Comparison of ENCODE assay signal across 15 cellular contexts in the genomic region with DNA sequence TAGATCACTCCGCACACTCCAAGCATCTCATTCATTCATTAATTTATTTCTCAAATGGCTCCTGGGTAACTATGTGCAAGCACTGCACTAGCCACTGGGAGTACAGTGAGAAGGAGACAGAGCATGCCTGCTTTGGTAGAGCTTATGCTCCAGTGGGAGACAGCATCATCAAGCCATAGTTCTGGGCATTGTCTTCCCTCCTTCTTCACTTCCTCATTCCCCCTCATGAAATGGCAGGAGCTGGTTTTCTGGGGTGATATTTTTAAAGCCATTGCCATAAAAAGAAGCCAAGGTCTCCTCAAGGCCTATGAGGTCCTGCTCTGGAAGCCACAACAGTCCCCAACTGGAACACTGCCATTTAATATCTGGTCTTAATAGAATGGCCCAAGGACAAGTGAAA. TPM values are rescaled to one million over a fixed set of nuclear protein-coding genes. Genes with fewer than 3 reads are reported as not detected.
A peak's percentile ranks its signal among the peaks of the same experiment; 100 is the strongest.
DNase-seq lines count a peak whose midpoint lies in the region; ATAC-seq, FAIRE-seq and TF ChIP-seq lines count a peak whose summit lies in the region.
"Had no signal": no experiment of that assay in that cellular context is flagged by ENCODE, and none has a peak within 500 bp of the region (broad histone marks: within the 10 kb centered on the region; RNA-seq: fewer than 3 reads in every experiment).

No MANE protein-coding gene starts in this region.

- no peak for TF ChIP-seq RAD21 in K562 (CRISPR knock-in tag; conservative IDR thresholded peaks at IDR 0.05 in 1 of 2, IDR thresholded peaks at IDR 0.05 in 1 of 2)

- H3K36me3 ChIP-seq in BLaER1: no peaks in the 10 kb centered on the region
- no peaks in the 10 kb centered on the region for H3K36me3 ChIP-seq in K562 (ENCODE audit: control insufficient read depth, insufficient read depth, low read length)

- WGBS in K562 (ENCODE audit: insufficient coverage, low coverage, missing lambda C conversion rate): 8% methylated on average over 1 of the region's 1 CpG

- peaks cover 2% of the 10 kb centered on the region for H3K36me3 Mint-ChIP-seq in activated CD4-positive, alpha-beta memory T cell treated with anti-CD3 and anti-CD28 coated beads for 36 hours
- H3K36me3 Mint-ChIP-seq in activated CD4-positive, alpha-beta memory T cell treated with anti-CD3 and anti-CD28 coated beads, Interleukin-2, amount 10 ng/mL, durations not matched to agents 7 days and 5 days (ENCODE audit: low read depth): peaks cover 7% of the 10 kb centered on the region
- H3K36me3 Mint-ChIP-seq: CD14-positive monocyte had no signal

- H4K20me1 ChIP-seq in BLaER1 (no peaks in the 10 kb centered on the region), K562 (replicated peaks; ENCODE audit: control insufficient read depth, insufficient read depth, low read length) (no peaks in the 10 kb centered on the region)

- POLR2A ChIA-PET in activated CD4-positive, alpha-beta memory T cell treated with anti-CD3 and anti-CD28 coated beads for 36 hours (lab: Charles Lee): interaction anchor here (1.0 to 1.4 kb wide), 2 partner anchors 20 to 50 kb away, joined by 3 to 6 read pairs; partner anchors contain the start of gene RIC8B
- POLR2A ChIA-PET in activated CD4-positive, alpha-beta memory T cell treated with anti-CD3 and anti-CD28 coated beads, Interleukin-2, amount 10 ng/mL, durations not matched to agents 7 days and 5 days (lab: Charles Lee): interaction anchor here (0.6 kb wide), 1 partner anchor 13 kb away, joined by 3 read pairs; no protein-coding TSS in a partner anchor
- POLR2A ChIA-PET in K562 (lab: Yijun Ruan, JAX): interaction anchor here (1.4 kb wide), 1 partner anchor 10 kb away, joined by 4 read pairs; no protein-coding TSS in a partner anchor

- H3K27ac ChIP-seq in BLaER1 (no peak overlapping the region), K562 (ENCODE audit: extremely low read depth, low read depth, low read length) (no peak overlapping the region)

- H3K4me3 ChIP-seq in BLaER1: no peak overlapping the region
- no peak overlapping the region for H3K4me3 ChIP-seq in K562

- CTCF ChIA-PET in activated CD4-positive, alpha-beta memory T cell treated with anti-CD3 and anti-CD28 coated beads for 36 hours (lab: Charles Lee): interaction anchor here (0.6 kb wide), 1 partner anchor 17 kb away, joined by 3 read pairs; no protein-coding TSS in a partner anchor
- CTCF ChIA-PET in activated CD4-positive, alpha-beta memory T cell treated with anti-CD3 and anti-CD28 coated beads, Interleukin-2, amount 10 ng/mL, durations not matched to agents 7 days and 5 days (lab: Charles Lee): no interaction called here
- CTCF ChIA-PET in K562 (lab: Yijun Ruan, JAX; ENCODE audit: low intra/inter-chr PET ratio): no interaction called here

- peaks cover 34% of the 10 kb centered on the region for H3K4me1 Mint-ChIP-seq in activated CD4-positive, alpha-beta memory T cell treated with anti-CD3 and anti-CD28 coated beads for 36 hours (ENCODE audit: low read depth)
- H3K4me1 Mint-ChIP-seq in activated CD4-positive, alpha-beta memory T cell treated with anti-CD3 and anti-CD28 coated beads, Interleukin-2, amount 10 ng/mL, durations not matched to agents 7 days and 5 days: peaks cover 25% of the 10 kb centered on the region

- peak overlapping the region; percentile 70 for H3K27ac Mint-ChIP-seq in activated CD4-positive, alpha-beta memory T cell treated with anti-CD3 and anti-CD28 coated beads for 36 hours
- H3K27ac Mint-ChIP-seq in activated CD4-positive, alpha-beta memory T cell treated with anti-CD3 and anti-CD28 coated beads, Interleukin-2, amount 10 ng/mL, durations not matched to agents 7 days and 5 days: no peak overlapping the region

- no TSS peak for BruUV-seq in K562 (replicated peaks; lab: Mats Ljungman, UMichigan)

- no peak overlapping the region for H3K4me3 Mint-ChIP-seq in activated CD4-positive, alpha-beta memory T cell treated with anti-CD3 and anti-CD28 coated beads for 36 hours
- no peak overlapping the region for H3K4me3 Mint-ChIP-seq in activated CD4-positive, alpha-beta memory T cell treated with anti-CD3 and anti-CD28 coated beads, Interleukin-2, amount 10 ng/mL, durations not matched to agents 7 days and 5 days
- H3K4me3 Mint-ChIP-seq: CD14-positive monocyte had no signal

- H3K27me3 Mint-ChIP-seq in activated CD4-positive, alpha-beta memory T cell treated with anti-CD3 and anti-CD28 coated beads for 36 hours: no peaks in the 10 kb centered on the region
- H3K27me3 Mint-ChIP-seq in activated CD4-positive, alpha-beta memory T cell treated with anti-CD3 and anti-CD28 coated beads, Interleukin-2, amount 10 ng/mL, durations not matched to agents 7 days and 5 days: no peaks in the 10 kb centered on the region

- no peaks in the 10 kb centered on the region for H3K9me3 Mint-ChIP-seq in activated CD4-positive, alpha-beta memory T cell treated with anti-CD3 and anti-CD28 coated beads for 36 hours
- H3K9me3 Mint-ChIP-seq in activated CD4-positive, alpha-beta memory T cell treated with anti-CD3 and anti-CD28 coated beads, Interleukin-2, amount 10 ng/mL, durations not matched to agents 7 days and 5 days: peaks cover 8% of the 10 kb centered on the region

- no peak for TF ChIP-seq CTCF in K562 (IDR thresholded peaks at IDR 0.05 in 2 of 3, conservative IDR thresholded peaks at IDR 0.05 in 1 of 3; ENCODE audit: insufficient read depth in 2 of 3, low read depth in 1 of 3, low read length in 3 of 3)

- no peak overlapping the region for H2AFZ ChIP-seq in K562 (ENCODE audit: low read depth, low read length)

- no peak overlapping the region for H3K9ac ChIP-seq in BLaER1
- H3K9ac ChIP-seq in K562 (ENCODE audit: insufficient read depth in 1 of 2, low read depth in 2 of 2, low read length in 2 of 2): no peak overlapping the region

- H3K4me1 ChIP-seq in BLaER1: peaks cover 29% of the 10 kb centered on the region
- no peaks in the 10 kb centered on the region; a peak in 2 of 5 replicates for H3K4me1 ChIP-seq in K562 (replicated peaks in 1 of 2; ENCODE audit: control insufficient read depth in 2 of 2, insufficient read depth in 2 of 2, low read length in 2 of 2)

- H3K4me2 ChIP-seq in BLaER1: peak overlapping the region; percentile 29; the same call in 1 of the 2 replicates
- H3K4me2 ChIP-seq in K562 (ENCODE audit: insufficient read depth, low read length): no peak overlapping the region

- H3K9me1 ChIP-seq in K562 (ENCODE audit: control insufficient read depth, insufficient read depth, low read length): no peaks in the 10 kb centered on the region

- no peak for TF ChIP-seq POLR2A in K562 (conservative IDR thresholded peaks at IDR 0.05)

- peaks cover 12% of the 10 kb centered on the region for H3K9me3 ChIP-seq in BLaER1
- no peaks in the 10 kb centered on the region for H3K9me3 ChIP-seq in K562 (replicated peaks; ENCODE audit: control insufficient read depth, insufficient read depth, low read depth, low read length)

- DNase-seq in activated CD4-positive, alpha-beta memory T cell treated with anti-CD3 and anti-CD28 coated beads for 36 hours: no peak
- DNase-seq in activated CD4-positive, alpha-beta memory T cell treated with anti-CD3 and anti-CD28 coated beads, Interleukin-2, amount 10 ng/mL, durations not matched to agents 7 days and 5 days: no peak
- DNase-seq in MV-4-11 (lab: John Stamatoyannopoulos, UW) (peak; percentile 9), K562 (ENCODE audit: extremely low read depth in 1 of 4, low spot score in 3 of 4) (no peak), epidermal melanocyte (ENCODE audit: insufficient read length, low spot score) (no peak), NCI-H1694 treated with DMSO at 0.1 percent for 48 hours (lab: John Stamatoyannopoulos, UW) (no peak)
- DNase-seq: DMS79 treated with DMSO at 0.1 percent for 48 hours, GDM1, GOT3, NCI-H1092, SIG-M5 had no signal

- ATAC-seq in K562 (no peak), GM18873 (IDR thresholded peaks at IDR 0.05; ENCODE audit: low FRiP score, unreplicated experiment) (no peak)

- in situ Hi-C loops in K562 (cut with MboI): no loop called here

- intact Hi-C loops in activated CD4-positive, alpha-beta memory T cell treated with anti-CD3 and anti-CD28 coated beads for 36 hours (cut with micrococcal nuclease): no loop called here
- intact Hi-C loops in K562 (cut with micrococcal nuclease): no loop called here

- H3K27me3 ChIP-seq in BLaER1 (no peaks in the 10 kb centered on the region), K562 (ENCODE audit: control insufficient read depth in 2 of 2, insufficient read depth in 2 of 2, low read length in 2 of 2) (peaks cover 4 to 9% of the 10 kb centered on the region in 2 experiments; a peak in 2 of 5 replicates)

- TF ChIP-seq EP300 in K562 (IDR thresholded peaks at IDR 0.05; ENCODE audit: low read length): no peak

- H3K79me2 ChIP-seq in K562 (ENCODE audit: control insufficient read depth, insufficient read depth, low read length): no peaks in the 10 kb centered on the region

- no peak for FAIRE-seq in K562 (lab: Jason Lieb, UNC)
- FAIRE-seq: D721Med had no signal

TF ChIP-seq in K562, 482 proteins besides CTCF, POLR2A, EP300 and RAD21 (continues in another document):
- TF ChIP-seq SPI1 (IDR thresholded peaks at IDR 0.05; ENCODE audit: borderline replicate concordance, low read depth, low read length): peak; percentile 61; the same call in 1 of the 2 replicates
- no peak for TF ChIP-seq TOE1 (IDR thresholded peaks at IDR 0.05; ENCODE audit: borderline replicate concordance)
- no peak for TF ChIP-seq TOE1 (CRISPR knock-in tag; IDR thresholded peaks at IDR 0.05; ENCODE audit: borderline replicate concordance, low read depth)

RNA-seq across cellular contexts. Expression of gene RIC8B, which starts 20.2 kb away (rescaled TPM):
- 1 to 10 TPM; 9.7 to 9.9 TPM for total RNA-seq in activated CD4-positive, alpha-beta memory T cell treated with anti-CD3 and anti-CD28 coated beads for 36 hours
- 10 to 100 TPM in 1 of 2 experiments, 1 to 10 TPM in 1; 9.1 to 11.6 TPM for total RNA-seq in activated CD4-positive, alpha-beta memory T cell treated with anti-CD3 and anti-CD28 coated beads, Interleukin-2, amount 10 ng/mL, durations not matched to agents 7 days and 5 days
- 9.0 and 16.7 TPM in 2 replicates for total RNA-seq in K562 (2011; cell fraction: chromatin; rRNA removed; ENCODE audit: low replicate concordance)
- 3.0 and 3.9 TPM in 2 replicates for total RNA-seq in K562 (2011; cell fraction: nucleolus; rRNA removed)
- 6.3 and 11.9 TPM in 2 replicates for total RNA-seq in K562 (2011; cell fraction: nucleoplasm; rRNA removed)
- total RNA-seq in K562 (2014; rRNA removed): 2.2 and 2.9 TPM in 2 replicates
- 5.6 and 5.9 TPM in 2 replicates for total RNA-seq in K562 (2014; rRNA removed; fragmentation: Illumina TruSeq; extraction: Trizol)
- total RNA-seq in K562 (2015; rRNA removed; fragmentation: Illumina TruSeq; extraction: Trizol): 6.4 and 7.2 TPM in 2 replicates
- total RNA-seq in K562 (2021): 6.0 and 6.7 TPM in 2 replicates
- polyA plus RNA-seq in K562 (2011; rRNA removed): 6.1 and 8.1 TPM in 2 replicates
- 2.1 and 3.3 TPM in 2 replicates for polyA plus RNA-seq in K562 (2011; cell fraction: cytosol; rRNA removed)
- 7.4 and 10.2 TPM in 2 replicates for polyA plus RNA-seq in K562 (2011; cell fraction: nucleus; rRNA removed)
- polyA plus RNA-seq in K562 (2012): 5.0 and 5.8 TPM in 2 replicates
- polyA plus RNA-seq in K562 (2014; fragmentation: Illumina TruSeq; extraction: Trizol): 4.8 and 4.9 TPM in 2 replicates
- polyA plus RNA-seq in K562 (2014; fragmentation: Nextera tagmentation; extraction: Ambion mirVana): 1 to 10 TPM in 1 of 2 experiments, under 1 TPM in 1; 0.92 to 1.6 TPM
- polyA plus RNA-seq in K562 (2014; rRNA removed): 3.2 and 3.7 TPM in 2 replicates
- 17.3 and 20.0 TPM in 2 replicates for polyA minus RNA-seq in K562 (2011; rRNA and poly(A)+ RNA removed)
- 2.3 and 6.4 TPM in 2 replicates for polyA minus RNA-seq in K562 (2011; cell fraction: cytosol; rRNA and poly(A)+ RNA removed)
- polyA minus RNA-seq in K562 (2011; cell fraction: nucleus; rRNA and poly(A)+ RNA removed): 7.8 and 13.4 TPM in 2 replicates
